10 cellular contexts compared by ENCODE assay signal in genomic region chr20:20370087-20370575, GRCh38. TPM values are rescaled to one million over a fixed set of nuclear protein-coding genes. Genes with fewer than 3 reads are reported as not detected.
DNase-seq lines count a peak whose midpoint lies in the region; ATAC-seq and TF ChIP-seq lines count a peak whose summit lies in the region.
"Had no signal": no experiment of that assay in that cellular context is flagged by ENCODE, and none has a peak within 500 bp of the region (broad histone marks: within the 10 kb centered on the region; RNA-seq: fewer than 3 reads in every experiment).

No MANE protein-coding gene starts in this region.

- H3K4me1 ChIP-seq in trophoblast cell (ENCODE audit: control insufficient read depth in 1 of 2, insufficient read depth in 2 of 2, low read length in 2 of 2): peaks cover 14 to 24% of the 10 kb centered on the region in 2 experiments
- H3K4me1 ChIP-seq in right lobe of liver: peaks cover 0 to 18% (median 0%) of the 10 kb centered on the region in 4 donors

- no peak overlapping the region for H2BK5ac ChIP-seq in trophoblast cell (ENCODE audit: low read depth, low read length, poor library complexity)

- H3K4me1 Mint-ChIP-seq in activated CD8-positive, alpha-beta memory T cell treated with anti-CD3 and anti-CD28 coated beads, Interleukin-2, amount 10 ng/mL, durations not matched to agents 7 days and 5 days: peaks cover 10% of the 10 kb centered on the region
- peaks cover 20% of the 10 kb centered on the region for H3K4me1 Mint-ChIP-seq in dendritic cell treated with granulocyte-macrophage colony-stimulating factor and Interleukin-4, amounts not matched to agents 40 ng/mL and 50 ng/mL, for 4 days (ENCODE audit: low read depth)

- H3K9me3 Mint-ChIP-seq in activated CD8-positive, alpha-beta memory T cell treated with anti-CD3 and anti-CD28 coated beads, Interleukin-2, amount 10 ng/mL, durations not matched to agents 7 days and 5 days (ENCODE audit: low read depth): no peaks in the 10 kb centered on the region
- no peaks in the 10 kb centered on the region for H3K9me3 Mint-ChIP-seq in dendritic cell treated with granulocyte-macrophage colony-stimulating factor and Interleukin-4, amounts not matched to agents 40 ng/mL and 50 ng/mL, for 4 days

- H3K9ac ChIP-seq in trophoblast cell (ENCODE audit: low read length): no peak overlapping the region

- H3K27me3 Mint-ChIP-seq in activated CD8-positive, alpha-beta memory T cell treated with anti-CD3 and anti-CD28 coated beads, Interleukin-2, amount 10 ng/mL, durations not matched to agents 7 days and 5 days: peaks cover 77% of the 10 kb centered on the region
- peaks cover 84% of the 10 kb centered on the region for H3K27me3 Mint-ChIP-seq in dendritic cell treated with granulocyte-macrophage colony-stimulating factor and Interleukin-4, amounts not matched to agents 40 ng/mL and 50 ng/mL, for 4 days

- H2BK12ac ChIP-seq in trophoblast cell (ENCODE audit: low read length): no peak overlapping the region

- H4K12ac ChIP-seq in trophoblast cell (ENCODE audit: low read depth, low read length): no peak overlapping the region

- no peak overlapping the region for H3K4ac ChIP-seq in trophoblast cell (ENCODE audit: low read depth, low read length)

- H3K4me3 Mint-ChIP-seq in activated CD8-positive, alpha-beta memory T cell treated with anti-CD3 and anti-CD28 coated beads, Interleukin-2, amount 10 ng/mL, durations not matched to agents 7 days and 5 days: peak overlapping the region; percentile 29
- peak overlapping the region; percentile 4 for H3K4me3 Mint-ChIP-seq in dendritic cell treated with granulocyte-macrophage colony-stimulating factor and Interleukin-4, amounts not matched to agents 40 ng/mL and 50 ng/mL, for 4 days

- H3K18ac ChIP-seq in trophoblast cell (ENCODE audit: low read length): no peak overlapping the region

- DNase-seq in activated CD8-positive, alpha-beta memory T cell treated with anti-CD3 and anti-CD28 coated beads, Interleukin-2, amount 10 ng/mL, durations not matched to agents 7 days and 5 days: no peak
- no peak for DNase-seq in activated CD8-positive, alpha-beta memory T cell treated with anti-CD3 and anti-CD28 coated beads, Interleukin-2, amount 50 U/mL, for 4 hours
- peak; percentile 12 for DNase-seq in NCI-H2227 treated with DMSO at 0.1 percent for 48 hours (lab: John Stamatoyannopoulos, UW)
- DNase-seq in trophoblast cell: peak; percentile 13 to 23
- no peak for DNase-seq in right lobe of liver
- no peak for DNase-seq in effector CD4-positive, alpha-beta T cell

- H2BK120ac ChIP-seq in trophoblast cell (ENCODE audit: insufficient read depth, low read length, poor library complexity): no peak overlapping the region

- ATAC-seq in activated CD8-positive, alpha-beta memory T cell treated with anti-CD3 and anti-CD28 coated beads, Interleukin-2, amount 10 ng/mL, durations not matched to agents 7 days and 5 days: no peak
- no peak for ATAC-seq in right lobe of liver
- ATAC-seq in GM21515 (IDR thresholded peaks at IDR 0.05; ENCODE audit: unreplicated experiment): no peak

- no peak overlapping the region for H2AFZ ChIP-seq in trophoblast cell (ENCODE audit: insufficient read depth, low read length, poor library complexity)

- peak overlapping the region; percentile 94 for H3K4me2 ChIP-seq in trophoblast cell (ENCODE audit: low read length)

- H3K27me3 ChIP-seq in trophoblast cell (ENCODE audit: insufficient read depth, low read length) (peaks cover 51% of the 10 kb centered on the region), right lobe of liver (peaks cover 0 to 37% of the 10 kb centered on the region in 2 donors)

- H3K4me3 ChIP-seq in trophoblast cell (ENCODE audit: low read depth, low read length) (no peak overlapping the region), right lobe of liver (no peak overlapping the region)
- H3K4me3 ChIP-seq: thoracic aorta had no signal

- WGBS in trophoblast cell (ENCODE audit: extremely low coverage, insufficient coverage, insufficient read length): no CpG with 5 or more reads among the region's 11 CpGs
- 8% methylated on average over 11 of the region's 11 CpGs for WGBS in right lobe of liver (ENCODE audit: insufficient coverage, low coverage, low lambda C conversion rate, missing lambda C conversion rate)

- H3K9me3 ChIP-seq in trophoblast cell (ENCODE audit: insufficient read depth, low read depth, low read length) (peaks cover 2% of the 10 kb centered on the region), right lobe of liver (no peaks in the 10 kb centered on the region)
- H3K9me3 ChIP-seq: thoracic aorta had no signal

- no peaks in the 10 kb centered on the region for H3K36me3 ChIP-seq in trophoblast cell (ENCODE audit: control insufficient read depth in 1 of 2, insufficient read depth in 2 of 2, low read length in 2 of 2)
- H3K36me3 ChIP-seq in right lobe of liver: no peaks in the 10 kb centered on the region
- H3K36me3 ChIP-seq: thoracic aorta had no signal

- H3K36me3 Mint-ChIP-seq in activated CD8-positive, alpha-beta memory T cell treated with anti-CD3 and anti-CD28 coated beads, Interleukin-2, amount 10 ng/mL, durations not matched to agents 7 days and 5 days: no peaks in the 10 kb centered on the region
- H3K36me3 Mint-ChIP-seq in dendritic cell treated with granulocyte-macrophage colony-stimulating factor and Interleukin-4, amounts not matched to agents 40 ng/mL and 50 ng/mL, for 4 days (ENCODE audit: low read depth): no peaks in the 10 kb centered on the region

- no peak overlapping the region for H4K91ac ChIP-seq in trophoblast cell (ENCODE audit: low read depth, low read length)

- no peak overlapping the region for H2AK5ac ChIP-seq in trophoblast cell (ENCODE audit: low read length)

- TF ChIP-seq CTCF in right lobe of liver (IDR thresholded peaks at IDR 0.05): no peak

- H3K14ac ChIP-seq in trophoblast cell (ENCODE audit: low read length): no peak overlapping the region

- H3K27ac ChIP-seq in trophoblast cell (ENCODE audit: low read depth, low read length) (no peak overlapping the region), right lobe of liver (no peak overlapping the region)
- H3K27ac ChIP-seq: thoracic aorta had no signal

- no peak overlapping the region for H4K8ac ChIP-seq in trophoblast cell (ENCODE audit: low read depth, low read length)

- intact Hi-C loops in dendritic cell treated with granulocyte-macrophage colony-stimulating factor and Interleukin-4, amounts not matched to agents 40 ng/mL and 50 ng/mL, for 4 days (cut with micrococcal nuclease): no loop called here
- intact Hi-C loops in right lobe of liver (cut with DNase I): no loop called here

- CTCF ChIA-PET in activated CD8-positive, alpha-beta memory T cell treated with anti-CD3 and anti-CD28 coated beads, Interleukin-2, amount 10 ng/mL, durations not matched to agents 7 days and 5 days (lab: Charles Lee): interaction anchor here (1.2 kb wide), 1 partner anchor 866 kb away, joined by 4 read pairs; no protein-coding TSS in a partner anchor

- H3K23ac ChIP-seq in trophoblast cell (ENCODE audit: low read length): no peak overlapping the region

- no peak for TF ChIP-seq POLR2A in right lobe of liver (IDR thresholded peaks at IDR 0.05)

- H3K79me1 ChIP-seq in trophoblast cell (ENCODE audit: low read length): no peaks in the 10 kb centered on the region

- peak overlapping the region; percentile 47 for H3K27ac Mint-ChIP-seq in activated CD8-positive, alpha-beta memory T cell treated with anti-CD3 and anti-CD28 coated beads, Interleukin-2, amount 10 ng/mL, durations not matched to agents 7 days and 5 days
- no peak overlapping the region for H3K27ac Mint-ChIP-seq in dendritic cell treated with granulocyte-macrophage colony-stimulating factor and Interleukin-4, amounts not matched to agents 40 ng/mL and 50 ng/mL, for 4 days

- H3K79me2 ChIP-seq in trophoblast cell (ENCODE audit: control insufficient read depth, insufficient read depth, low read length, poor library complexity): no peaks in the 10 kb centered on the region

RNA-seq across cellular contexts. Expression of gene INSM1, which starts 2.2 kb away (rescaled TPM):
- under 1 TPM in 1 of 2 experiments, not detected in 1; 0.12 TPM for total RNA-seq in activated CD8-positive, alpha-beta memory T cell treated with anti-CD3 and anti-CD28 coated beads, Interleukin-2, amount 10 ng/mL, durations not matched to agents 7 days and 5 days
- not detected in 2 replicates for polyA plus RNA-seq in trophoblast cell (2013)
- total RNA-seq in right lobe of liver: not detected
- total RNA-seq: mucosa of gallbladder, thoracic aorta had no signal

Comparison
In these comparisons a context has a peak if more than half of its experiments do, and no peak if none do; other contexts are left out.
1. DNase-seq: peak in NCI-H2227 treated with DMSO at 0.1 percent for 48 hours (single experiment) and trophoblast cell (2 of 2); none in activated CD8-positive, alpha-beta memory T cell treated with anti-CD3 and anti-CD28 coated beads, Interleukin-2, amount 10 ng/mL, durations not matched to agents 7 days and 5 days (single experiment), activated CD8-positive, alpha-beta memory T cell treated with anti-CD3 and anti-CD28 coated beads, Interleukin-2, amount 50 U/mL, for 4 hours (single experiment), right lobe of liver (0 of 3) and effector CD4-positive, alpha-beta T cell (single experiment).